17 cellular contexts compared by ENCODE assay signal in genomic region chr7:121182902-121183301, GRCh38.
A peak's percentile ranks its signal among the peaks of the same experiment; 100 is the strongest.
DNase-seq lines count a peak whose midpoint lies in the region; ATAC-seq and TF ChIP-seq lines count a peak whose summit lies in the region.
"Had no signal": no experiment of that assay in that cellular context is flagged by ENCODE, and none has a peak within 500 bp of the region (broad histone marks: within the 10 kb centered on the region; RNA-seq: fewer than 3 reads in every experiment).

No MANE protein-coding gene starts in this region.

- H3K4me3 Mint-ChIP-seq in HFFc6, result peak overlapping the region; percentile 4; the same call in 1 of the 2 replicates
- H3K4me3 Mint-ChIP-seq in memory B cell, result no peak overlapping the region
- H3K4me3 Mint-ChIP-seq: CD4-positive, alpha-beta T cell had no signal

- H3K9me3 Mint-ChIP-seq in HFFc6 (no peaks in the 10 kb centered on the region), memory B cell (peaks cover 1% of the 10 kb centered on the region)
- H3K9me3 Mint-ChIP-seq: CD4-positive, alpha-beta T cell had no signal

- H3K4me1 ChIP-seq in BLaER1, result peaks cover 100% of the 10 kb centered on the region
- H3K4me1 ChIP-seq: HAP-1 had no signal

- no peak for TF ChIP-seq POLR2A in lower leg skin (IDR thresholded peaks at IDR 0.05)

- H3K27me3 ChIP-seq in BLaER1, result no peaks in the 10 kb centered on the region

- H3K4me3 ChIP-seq in BLaER1 (peak overlapping the region; percentile 47), lower leg skin (ENCODE audit: low read depth, poor library complexity, severe bottlenecking) (no peak overlapping the region)
- H3K4me3 ChIP-seq: HAP-1, PC-9 had no signal

- peak overlapping the region; percentile 82 for H3K4me2 ChIP-seq in BLaER1
- H3K4me2 ChIP-seq: PC-9 had no signal

- no peaks in the 10 kb centered on the region for H4K20me1 ChIP-seq in BLaER1

- H3K4me1 Mint-ChIP-seq in HFFc6 (ENCODE audit: low read depth), result peaks cover 42% of the 10 kb centered on the region
- H3K4me1 Mint-ChIP-seq in memory B cell, result peaks cover 29% of the 10 kb centered on the region

- TF ChIP-seq CTCF in HFFc6 (IDR thresholded peaks at IDR 0.05) (no peak), omental fat pad (IDR thresholded peaks at IDR 0.05) (no peak), lower leg skin (IDR thresholded peaks at IDR 0.05) (no peak)

- no peaks in the 10 kb centered on the region for H3K9me3 ChIP-seq in BLaER1
- H3K9me3 ChIP-seq: HAP-1 had no signal

- peak; percentile 16 for DNase-seq in HFFc6
- no peak for DNase-seq in memory B cell (ENCODE audit: low spot score in 2 of 2)
- DNase-seq in RPMI8226, result no peak
- no peak for DNase-seq in omental fat pad (ENCODE audit: low spot score)
- no peak for DNase-seq in lower leg skin (ENCODE audit: low spot score in 2 of 2)
- DNase-seq: 8988T; CD4-positive, alpha-beta T cell; DMS53; KBM-7; NCI-H1105; NCI-H1694; NCI-H748 treated with DMSO at 0.1 percent for 48 hours; PC-9 had no signal

- peaks cover 10% of the 10 kb centered on the region; the same call in 1 of the 2 replicates for H3K36me3 ChIP-seq in BLaER1
- H3K36me3 ChIP-seq: HAP-1 had no signal

- H3K27ac ChIP-seq in BLaER1, result peak overlapping the region; percentile 87
- H3K27ac ChIP-seq: PC-9 had no signal

- intact Hi-C loops in lower leg skin (cut with DNase I; ENCODE audit: low total_unique reads), result no loop called here

- peak overlapping the region; percentile 72 for H3K9ac ChIP-seq in BLaER1

- ATAC-seq in SK-N-SH treated with all-trans-retinoic acid at 6 μM for 48 hours (peak; percentile 30; the same call in 1 of the 3 replicates), memory B cell (ENCODE audit: low read depth) (no peak), omental fat pad (ENCODE audit: low FRiP score) (no peak), GM18870 (IDR thresholded peaks at IDR 0.05; ENCODE audit: unreplicated experiment) (no peak)

- H3K36me3 Mint-ChIP-seq in HFFc6 (ENCODE audit: low read depth), result peaks cover 18% of the 10 kb centered on the region
- H3K36me3 Mint-ChIP-seq in memory B cell, result peaks cover 19% of the 10 kb centered on the region

- H3K27ac Mint-ChIP-seq in HFFc6 (peak overlapping the region; percentile 63), memory B cell (peak overlapping the region; percentile 81)
- H3K27ac Mint-ChIP-seq: CD4-positive, alpha-beta T cell had no signal

- H3K27me3 Mint-ChIP-seq in HFFc6 (ENCODE audit: insufficient read depth) (no peaks in the 10 kb centered on the region), memory B cell (no peaks in the 10 kb centered on the region)

TF ChIP-seq in SK-N-SH treated with all-trans-retinoic acid at 6 μM for 48 hours, 23 proteins besides CTCF, POLR2A, EP300 and RAD21:
- TF ChIP-seq PATZ1 (CRISPR knock-in tag; IDR thresholded peaks at IDR 0.05; ENCODE audit: borderline replicate concordance) (no peak), PPARA (CRISPR knock-in tag; IDR thresholded peaks at IDR 0.05; ENCODE audit: borderline replicate concordance) (no peak), ZFP30 (CRISPR knock-in tag; IDR thresholded peaks at IDR 0.05) (no peak), TCF4 (CRISPR knock-in tag; IDR thresholded peaks at IDR 0.05; ENCODE audit: borderline replicate concordance) (no peak), ARNTL (CRISPR knock-in tag; IDR thresholded peaks at IDR 0.05; ENCODE audit: borderline replicate concordance, low read depth) (no peak), ESRRG (CRISPR knock-in tag; IDR thresholded peaks at IDR 0.05) (no peak), BACH2 (CRISPR knock-in tag; IDR thresholded peaks at IDR 0.05; ENCODE audit: borderline replicate concordance) (no peak), GLIS3 (CRISPR knock-in tag; IDR thresholded peaks at IDR 0.05) (no peak), ZC3H10 (CRISPR knock-in tag; IDR thresholded peaks at IDR 0.05) (no peak), SNAI2 (CRISPR knock-in tag; IDR thresholded peaks at IDR 0.05) (no peak)
- TF ChIP-seq, protein P1, sequence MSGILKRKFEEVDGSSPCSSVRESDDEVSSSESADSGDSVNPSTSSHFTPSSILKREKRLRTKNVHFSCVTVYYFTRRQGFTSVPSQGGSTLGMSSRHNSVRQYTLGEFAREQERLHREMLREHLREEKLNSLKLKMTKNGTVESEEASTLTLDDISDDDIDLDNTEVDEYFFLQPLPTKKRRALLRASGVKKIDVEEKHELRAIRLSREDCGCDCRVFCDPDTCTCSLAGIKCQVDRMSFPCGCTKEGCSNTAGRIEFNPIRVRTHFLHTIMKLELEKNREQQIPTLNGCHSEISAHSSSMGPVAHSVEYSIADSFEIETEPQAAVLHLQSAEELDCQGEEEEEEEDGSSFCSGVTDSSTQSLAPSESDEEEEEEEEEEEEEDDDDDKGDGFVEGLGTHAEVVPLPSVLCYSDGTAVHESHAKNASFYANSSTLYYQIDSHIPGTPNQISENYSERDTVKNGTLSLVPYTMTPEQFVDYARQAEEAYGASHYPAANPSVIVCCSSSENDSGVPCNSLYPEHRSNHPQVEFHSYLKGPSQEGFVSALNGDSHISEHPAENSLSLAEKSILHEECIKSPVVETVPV (CRISPR knock-in tag; IDR thresholded peaks at IDR 0.05), result no peak
